23 cellular contexts compared by ENCODE assay signal in the genomic region with DNA sequence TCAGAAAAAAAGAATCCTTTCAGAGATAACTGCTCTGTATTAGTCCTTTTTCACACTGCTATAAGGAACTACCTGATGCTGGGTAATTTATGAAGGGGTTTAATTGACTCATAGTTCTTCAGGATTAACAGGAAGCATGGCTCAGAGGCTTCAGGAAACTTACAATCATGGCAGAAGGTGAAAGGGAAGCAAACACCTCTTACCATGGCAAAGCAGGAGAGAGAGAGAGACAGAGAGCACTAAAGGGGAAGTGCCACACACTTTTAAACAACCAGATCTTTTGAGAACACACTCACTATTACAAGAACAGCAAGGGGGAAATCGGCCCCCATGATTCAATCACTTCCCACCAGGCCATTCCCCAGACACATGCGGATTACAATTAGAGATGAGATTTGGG.
DNase-seq lines count a peak whose midpoint lies in the region; ATAC-seq, FAIRE-seq and TF ChIP-seq lines count a peak whose summit lies in the region.
"Had no signal": no experiment of that assay in that cellular context is flagged by ENCODE, and none has a peak within 500 bp of the region (broad histone marks: within the 10 kb centered on the region; RNA-seq: fewer than 3 reads in every experiment).

No MANE protein-coding gene starts in this region.

- intact Hi-C loops in Caco-2 (cut with micrococcal nuclease; ENCODE audit: unreplicated experiment) = no loop called here
- intact Hi-C loops in IMR-90 (cut with micrococcal nuclease) = no loop called here
- intact Hi-C loops in K562 (cut with micrococcal nuclease) = no loop called here
- intact Hi-C loops in sigmoid colon (cut with DNase I) = no loop called here
- intact Hi-C loops in Right ventricle myocardium superior (cut with DNase I) = no loop called here

- TF ChIP-seq RAD21 in IMR-90 (IDR thresholded peaks at IDR 0.05; ENCODE audit: low read length) = no peak
- TF ChIP-seq RAD21 in K562 (CRISPR knock-in tag; conservative IDR thresholded peaks at IDR 0.05 in 1 of 2, IDR thresholded peaks at IDR 0.05 in 1 of 2) = no peak

- H3K14ac ChIP-seq in IMR-90 (replicated peaks; ENCODE audit: low read depth, low read length) = peak overlapping the region; percentile 70; the same call in 1 of the 2 replicates

- H3K9me3 Mint-ChIP-seq in Caco-2 (ENCODE audit: unreplicated experiment) (peaks cover 12% of the 10 kb centered on the region), chondrocyte (ENCODE audit: low read depth) (peaks cover 2% of the 10 kb centered on the region)
- H3K9me3 Mint-ChIP-seq: CD8-positive, alpha-beta memory T cell had no signal

- TF ChIP-seq EP300 in K562 (IDR thresholded peaks at IDR 0.05; ENCODE audit: low read length) (no peak), sigmoid colon (IDR thresholded peaks at IDR 0.05) (no peak)

- H3K79me2 ChIP-seq in K562 (ENCODE audit: control insufficient read depth, insufficient read depth, low read length) = no peaks in the 10 kb centered on the region
- H3K79me2 ChIP-seq in osteoblast (ENCODE audit: insufficient read depth, low read length) = no peaks in the 10 kb centered on the region

- H3K36me3 Mint-ChIP-seq in Caco-2 (ENCODE audit: insufficient read depth, unreplicated experiment) = no peaks in the 10 kb centered on the region
- H3K36me3 Mint-ChIP-seq in chondrocyte (ENCODE audit: low read depth) = no peaks in the 10 kb centered on the region
- H3K36me3 Mint-ChIP-seq: CD8-positive, alpha-beta memory T cell had no signal

- no TSS peak for BruUV-seq in Caco-2 (replicated peaks; lab: Mats Ljungman, UMichigan)
- no TSS peak for BruUV-seq in IMR-90 (replicated peaks; lab: Mats Ljungman, UMichigan)
- BruUV-seq in K562 (replicated peaks; lab: Mats Ljungman, UMichigan) = no TSS peak

- H3K27me3 Mint-ChIP-seq in Caco-2 (ENCODE audit: insufficient read depth, unreplicated experiment) (no peaks in the 10 kb centered on the region), chondrocyte (ENCODE audit: low read depth) (no peaks in the 10 kb centered on the region)

- no peaks in the 10 kb centered on the region for H3K4me1 ChIP-seq in Caco-2
- H3K4me1 ChIP-seq in IMR-90 (ENCODE audit: control insufficient read depth, insufficient read depth, low read length) = peaks cover 7% of the 10 kb centered on the region; the same call in 1 of the 2 replicates
- H3K4me1 ChIP-seq in K562 (replicated peaks in 1 of 2; ENCODE audit: control insufficient read depth in 2 of 2, insufficient read depth in 2 of 2, low read length in 2 of 2) = no peaks in the 10 kb centered on the region
- peaks cover 0 to 13% (median 8%) of the 10 kb centered on the region in 4 donors for H3K4me1 ChIP-seq in sigmoid colon
- peaks cover 9% of the 10 kb centered on the region for H3K4me1 ChIP-seq in osteoblast (ENCODE audit: insufficient read depth, low read length)

- TF ChIP-seq POLR2A in IMR-90 (IDR thresholded peaks at IDR 0.05; ENCODE audit: low read depth, low read length) (no peak), K562 (conservative IDR thresholded peaks at IDR 0.05) (no peak), sigmoid colon (IDR thresholded peaks at IDR 0.05) (no peak)

- no CpG with 5 or more reads among the region's 2 CpGs for WGBS in IMR-90 (ENCODE audit: extremely low coverage in 2 of 2, insufficient read length in 1 of 2), 2 experiments
- 3% methylated on average over 2 of the region's 2 CpGs for WGBS in K562 (ENCODE audit: insufficient coverage, low coverage, missing lambda C conversion rate)
- WGBS in sigmoid colon, 2 donors = 84 to 89% methylated on average over 2 of the region's 2 CpGs

- peak overlapping the region in 1 of 2 experiments; percentile 56; a peak in 2 of 4 replicates for H4K8ac ChIP-seq in IMR-90 (ENCODE audit: low read depth in 2 of 2, low read length in 2 of 2)

- FAIRE-seq in K562 (lab: Jason Lieb, UNC) = no peak

- H3K27ac ChIP-seq in IMR-90 (ENCODE audit: insufficient read depth, low read length) (no peak overlapping the region), K562 (ENCODE audit: extremely low read depth, low read depth, low read length) (no peak overlapping the region), sigmoid colon (peak overlapping the region in 3 of 4 donors; percentile 12 to 50 (median 50)), osteoblast (ENCODE audit: low read depth, low read length) (no peak overlapping the region)
- H3K27ac ChIP-seq: GM23248, SJCRH30 had no signal

- H3K9me1 ChIP-seq in IMR-90 (ENCODE audit: insufficient read depth, low read length) (no peaks in the 10 kb centered on the region), K562 (ENCODE audit: control insufficient read depth, insufficient read depth, low read length) (no peaks in the 10 kb centered on the region)

- no peak overlapping the region for H3K4me3 ChIP-seq in Caco-2 (ENCODE audit: low read depth, low read length)
- no peak overlapping the region for H3K4me3 ChIP-seq in IMR-90 (ENCODE audit: insufficient read depth, low read depth, low read length)
- H3K4me3 ChIP-seq in K562 = no peak overlapping the region
- no peak overlapping the region for H3K4me3 ChIP-seq in sigmoid colon
- H3K4me3 ChIP-seq in osteoblast (ENCODE audit: insufficient read depth, low read length) = no peak overlapping the region
- H3K4me3 ChIP-seq: GM23248, SJCRH30 had no signal

- H3K9ac ChIP-seq in IMR-90 (ENCODE audit: low read depth, low read length) (no peak overlapping the region), K562 (ENCODE audit: insufficient read depth in 1 of 2, low read depth in 2 of 2, low read length in 2 of 2) (no peak overlapping the region)
- H3K9ac ChIP-seq: GM23248 had no signal

- no peak for ATAC-seq in IMR-90 (ENCODE audit: low read depth)
- ATAC-seq in K562 = no peak
- no peak for ATAC-seq in Right ventricle myocardium superior (ENCODE audit: poor library complexity)
- ATAC-seq: HCT116, PC-3 had no signal

- H3K4me1 Mint-ChIP-seq in Caco-2 (ENCODE audit: low read depth, unreplicated experiment) = peaks cover 8% of the 10 kb centered on the region
- peaks cover 48% of the 10 kb centered on the region for H3K4me1 Mint-ChIP-seq in chondrocyte (ENCODE audit: low read depth)

- peak overlapping the region; percentile 24; the same call in 1 of the 2 replicates for H3K4ac ChIP-seq in IMR-90 (ENCODE audit: low read depth, low read length)

- CTCF ChIA-PET in Caco-2 (lab: Charles Lee) (no interaction called here), IMR-90 (lab: Yijun Ruan, JAX) (no interaction called here), K562 (lab: Yijun Ruan, JAX; ENCODE audit: low intra/inter-chr PET ratio) (no interaction called here)

- POLR2A ChIA-PET in Caco-2 (lab: Charles Lee) (no interaction called here), IMR-90 (lab: Charles Lee; ENCODE audit: unreplicated experiment) (no interaction called here), K562 (lab: Yijun Ruan, JAX) (interaction anchor here (1.0 kb wide), 1 partner anchor 20 kb away, joined by 3 read pairs; no protein-coding TSS in a partner anchor)

- no peak overlapping the region for H3K56ac ChIP-seq in IMR-90 (ENCODE audit: extremely low read depth, insufficient read depth, low read length)

- dilution Hi-C loops in IMR-90 (cut with HindIII; ENCODE audit: low sequenced_read_pairs, unreplicated experiment) = no loop called here

- DNase-seq in Caco-2 (no peak), IMR-90 (no peak), K562 (ENCODE audit: extremely low read depth in 1 of 4, low spot score in 3 of 4) (no peak), sigmoid colon (no peak), osteoblast (ENCODE audit: insufficient read length, low spot score, missing footprints) (no peak), 8988T (no peak), chondrocyte (ENCODE audit: low spot score) (no peak), Right ventricle myocardium superior (no peak)
- DNase-seq: C1 segment of cervical spinal cord; CD8-positive, alpha-beta memory T cell; DMS79; GM23248; KG1; MV-4-11; NCI-H1417; NCI-H187; NCI-H2107; NCI-H226; NCI-H524; NCI-H82; PC-3; SJCRH30 had no signal

- peak overlapping the region; percentile 17; the same call in 1 of the 2 replicates for H3K23ac ChIP-seq in IMR-90 (ENCODE audit: low read depth, low read length)

- no peaks in the 10 kb centered on the region for H4K20me1 ChIP-seq in IMR-90 (ENCODE audit: insufficient read depth, low read length)
- H4K20me1 ChIP-seq in K562 (replicated peaks; ENCODE audit: control insufficient read depth, insufficient read depth, low read length) = no peaks in the 10 kb centered on the region
- H4K20me1 ChIP-seq in osteoblast (ENCODE audit: insufficient read depth, low read length) = no peaks in the 10 kb centered on the region

- no peaks in the 10 kb centered on the region for H3K36me3 ChIP-seq in Caco-2 (ENCODE audit: control insufficient read depth, insufficient read depth, low read length)
- H3K36me3 ChIP-seq in IMR-90 (ENCODE audit: control insufficient read depth, insufficient read depth, low read length) = no peaks in the 10 kb centered on the region
- H3K36me3 ChIP-seq in K562 (ENCODE audit: control insufficient read depth, insufficient read depth, low read length) = no peaks in the 10 kb centered on the region
- H3K36me3 ChIP-seq in sigmoid colon = no peaks in the 10 kb centered on the region
- H3K36me3 ChIP-seq in osteoblast (ENCODE audit: insufficient read depth, low read length) = no peaks in the 10 kb centered on the region
- H3K36me3 ChIP-seq: SJCRH30 had no signal

- peak overlapping the region; percentile 54; the same call in 1 of the 3 replicates for H2BK15ac ChIP-seq in IMR-90 (ENCODE audit: low read depth, low read length)

- H2BK20ac ChIP-seq in IMR-90 (ENCODE audit: low read depth, low read length) = peak overlapping the region; percentile 53; the same call in 1 of the 2 replicates

- H2AK9ac ChIP-seq in IMR-90 (replicated peaks; ENCODE audit: low read depth, low read length, poor library complexity) = no peak overlapping the region

- H3K4me3 Mint-ChIP-seq in Caco-2 (ENCODE audit: unreplicated experiment) (no peak overlapping the region), chondrocyte (ENCODE audit: unreplicated experiment) (no peak overlapping the region)
- H3K4me3 Mint-ChIP-seq: CD8-positive, alpha-beta memory T cell had no signal

- no peak overlapping the region; the same call in 1 of the 2 replicates for H4K91ac ChIP-seq in IMR-90 (ENCODE audit: insufficient read depth, low read depth, low read length)

- peak overlapping the region; percentile 24; the same call in 1 of the 2 replicates for H2AK5ac ChIP-seq in IMR-90 (ENCODE audit: low read depth, low read length)

- peak overlapping the region; percentile 86; the same call in 1 of the 2 replicates for H4K5ac ChIP-seq in IMR-90 (ENCODE audit: low read depth, low read length)

- peak overlapping the region; percentile 8 for H3K27ac Mint-ChIP-seq in Caco-2 (ENCODE audit: unreplicated experiment)
- H3K27ac Mint-ChIP-seq in chondrocyte (ENCODE audit: unreplicated experiment) = no peak overlapping the region
- H3K27ac Mint-ChIP-seq: CD8-positive, alpha-beta memory T cell had no signal

- no peak overlapping the region for H3K4me2 ChIP-seq in IMR-90 (ENCODE audit: low read depth, low read length)
- H3K4me2 ChIP-seq in K562 (ENCODE audit: insufficient read depth, low read length) = no peak overlapping the region
- no peak overlapping the region for H3K4me2 ChIP-seq in osteoblast (ENCODE audit: insufficient read depth, low read length)

- H2BK5ac ChIP-seq in IMR-90 (ENCODE audit: low read depth, low read length, poor library complexity, severe bottlenecking) = peak overlapping the region; percentile 90

- peak overlapping the region; percentile 71; the same call in 1 of the 2 replicates for H2BK120ac ChIP-seq in IMR-90 (ENCODE audit: low read depth, low read length)

- peaks cover 8 to 14% of the 10 kb centered on the region in 2 experiments; a peak in 2 of 4 replicates for H3K79me1 ChIP-seq in IMR-90 (ENCODE audit: low read depth in 1 of 2, low read length in 2 of 2)

- TF ChIP-seq CTCF in Caco-2 (IDR thresholded peaks at IDR 0.05; ENCODE audit: insufficient read depth in 1 of 2, low read depth in 1 of 2, low read length in 1 of 2, severe bottlenecking in 1 of 2, unreplicated experiment in 1 of 2) = no peak
- no peak for TF ChIP-seq CTCF in IMR-90 (conservative IDR thresholded peaks at IDR 0.05; ENCODE audit: low read depth, low read length)
- TF ChIP-seq CTCF in K562 (IDR thresholded peaks at IDR 0.05 in 2 of 3, conservative IDR thresholded peaks at IDR 0.05 in 1 of 3; ENCODE audit: insufficient read depth in 2 of 3, low read depth in 1 of 3, low read length in 3 of 3) = no peak
- no peak for TF ChIP-seq CTCF in sigmoid colon (IDR thresholded peaks at IDR 0.05)
- no peak for TF ChIP-seq CTCF in osteoblast (IDR thresholded peaks at IDR 0.05; ENCODE audit: extremely low read depth, low read depth, low read length)
- no peak for TF ChIP-seq CTCF in chondrocyte (IDR thresholded peaks at IDR 0.05)

- no peaks in the 10 kb centered on the region for H3K9me3 ChIP-seq in Caco-2
- H3K9me3 ChIP-seq in IMR-90 (ENCODE audit: control insufficient read depth, insufficient read depth, low read length) = peaks cover under 1% of the 10 kb centered on the region
- H3K9me3 ChIP-seq in K562 (replicated peaks; ENCODE audit: control insufficient read depth, insufficient read depth, low read depth, low read length) = no peaks in the 10 kb centered on the region
- H3K9me3 ChIP-seq in sigmoid colon = no peaks in the 10 kb centered on the region
- no peaks in the 10 kb centered on the region for H3K9me3 ChIP-seq in osteoblast (ENCODE audit: low read depth, low read length)
- H3K9me3 ChIP-seq: SJCRH30 had no signal

- H2AFZ ChIP-seq in IMR-90 (replicated peaks; ENCODE audit: low read length, poor library complexity) (no peak overlapping the region), K562 (ENCODE audit: low read depth, low read length) (no peak overlapping the region), osteoblast (ENCODE audit: low read length) (no peak overlapping the region)
- H2AFZ ChIP-seq: GM23248 had no signal

- in situ Hi-C loops in IMR-90 (cut with MboI; ENCODE audit: low sequenced_read_pairs) = no loop called here
- in situ Hi-C loops in K562 (cut with MboI) = no loop called here

- peak overlapping the region; percentile 83; the same call in 1 of the 2 replicates for H3K18ac ChIP-seq in IMR-90 (ENCODE audit: low read depth, low read length)

- no peaks in the 10 kb centered on the region for H3K27me3 ChIP-seq in Caco-2 (replicated peaks; ENCODE audit: control insufficient read depth, insufficient read depth, low read length)
- H3K27me3 ChIP-seq in IMR-90 (ENCODE audit: control insufficient read depth, insufficient read depth, low read length) = no peaks in the 10 kb centered on the region
- H3K27me3 ChIP-seq in K562 (ENCODE audit: control insufficient read depth in 2 of 2, insufficient read depth in 2 of 2, low read length in 2 of 2) = peaks cover 0 to 5% of the 10 kb centered on the region in 2 experiments; a peak in 2 of 5 replicates
- no peaks in the 10 kb centered on the region for H3K27me3 ChIP-seq in sigmoid colon
- no peaks in the 10 kb centered on the region for H3K27me3 ChIP-seq in osteoblast (ENCODE audit: insufficient read depth, low read length)
- H3K27me3 ChIP-seq: SJCRH30 had no signal

Comparison
In these comparisons a context has a peak if more than half of its experiments do, and no peak if none do; other contexts are left out.
1. H3K27ac ChIP-seq: peak in sigmoid colon (3 of 4); none in IMR-90 (single experiment), K562 (single experiment) and osteoblast (single experiment).